Comparison of ENCODE assay signal across 39 cellular contexts in genomic region chr2:209344349-209344748, GRCh38.
"Had no signal": no experiment of that assay in that cellular context is flagged by ENCODE, and none has a peak within 500 bp of the region (broad histone marks: within the 10 kb centered on the region; RNA-seq: fewer than 3 reads in every experiment).

No MANE protein-coding gene starts in this region.

- H3K4me1 ChIP-seq: adrenal gland, ascending aorta, body of pancreas, breast epithelium had no signal

- H3K27me3 Mint-ChIP-seq: activated naive CD4-positive, alpha-beta T cell treated with anti-CD3 and anti-CD28 coated beads, Interleukin-2, amount 10 ng/mL, durations not matched to agents 7 days and 5 days; activated T-helper 17 cell treated with anti-CD3 and anti-CD28 coated beads, Interleukin-2, amount 50 U/mL, for 72 hours; brain; central memory CD8-positive, alpha-beta T cell had no signal

- H3K4me3 ChIP-seq: adrenal gland, ascending aorta, body of pancreas, breast epithelium, cardiac muscle cell had no signal

- H3K4me1 Mint-ChIP-seq: activated naive CD4-positive, alpha-beta T cell treated with anti-CD3 and anti-CD28 coated beads, Interleukin-2, amount 10 ng/mL, durations not matched to agents 7 days and 5 days; activated naive CD4-positive, alpha-beta T cell treated with anti-CD3 and anti-CD28 coated beads, Interleukin-2, amount 50 U/mL, for 24 hours; activated naive CD8-positive, alpha-beta T cell treated with anti-CD3 and anti-CD28 coated beads for 36 hours; activated naive CD8-positive, alpha-beta T cell treated with anti-CD3 and anti-CD28 coated beads, Interleukin-2, amount 10 ng/mL, durations not matched to agents 7 days and 5 days; activated naive CD8-positive, alpha-beta T cell treated with anti-CD3 and anti-CD28 coated beads, Interleukin-2, amount 50 U/mL, for 24 hours; activated T-helper 17 cell treated with anti-CD3 and anti-CD28 coated beads, Interleukin-2, amount 50 U/mL, for 72 hours; central memory CD8-positive, alpha-beta T cell had no signal

- ATAC-seq: activated naive CD4-positive, alpha-beta T cell treated with anti-CD3 and anti-CD28 coated beads, Interleukin-2, amount 50 U/mL, for 72 hours; activated naive CD8-positive, alpha-beta T cell treated with anti-CD3 and anti-CD28 coated beads, Interleukin-2, amount 50 U/mL, for 24 hours; activated T-cell treated with anti-CD3 and anti-CD28 coated beads, Interleukin-2, amount 50 U/mL, for 4 hours; activated T-helper 17 cell treated with anti-CD3 and anti-CD28 coated beads, Interleukin-2, amount 50 U/mL, for 72 hours; body of pancreas had no signal

- H3K9me3 ChIP-seq: adrenal gland, ascending aorta, body of pancreas, breast epithelium had no signal

- FAIRE-seq: astrocyte, bronchial epithelial cell, colon had no signal

- H3K36me3 Mint-ChIP-seq: activated naive CD4-positive, alpha-beta T cell treated with anti-CD3 and anti-CD28 coated beads, Interleukin-2, amount 10 ng/mL, durations not matched to agents 7 days and 5 days; activated naive CD4-positive, alpha-beta T cell treated with anti-CD3 and anti-CD28 coated beads, Interleukin-2, amount 50 U/mL, for 24 hours; activated naive CD4-positive, alpha-beta T cell treated with anti-CD3 and anti-CD28 coated beads, Interleukin-2, amount 50 U/mL, for 72 hours; activated naive CD8-positive, alpha-beta T cell; activated naive CD8-positive, alpha-beta T cell treated with anti-CD3 and anti-CD28 coated beads for 36 hours; activated naive CD8-positive, alpha-beta T cell treated with anti-CD3 and anti-CD28 coated beads, Interleukin-2, amount 10 ng/mL, durations not matched to agents 7 days and 5 days; brain had no signal

- H3K9me3 Mint-ChIP-seq: activated naive CD4-positive, alpha-beta T cell treated with anti-CD3 and anti-CD28 coated beads for 36 hours; activated naive CD4-positive, alpha-beta T cell treated with anti-CD3 and anti-CD28 coated beads, Interleukin-2, amount 10 ng/mL, durations not matched to agents 7 days and 5 days; activated naive CD4-positive, alpha-beta T cell treated with anti-CD3 and anti-CD28 coated beads, Interleukin-2, amount 50 U/mL, for 24 hours; activated naive CD4-positive, alpha-beta T cell treated with anti-CD3 and anti-CD28 coated beads, Interleukin-2, amount 50 U/mL, for 72 hours; activated naive CD8-positive, alpha-beta T cell treated with anti-CD3 and anti-CD28 coated beads for 36 hours; activated naive CD8-positive, alpha-beta T cell treated with anti-CD3 and anti-CD28 coated beads, Interleukin-2, amount 10 ng/mL, durations not matched to agents 7 days and 5 days; activated naive CD8-positive, alpha-beta T cell treated with anti-CD3 and anti-CD28 coated beads, Interleukin-2, amount 50 U/mL, for 24 hours; activated T-cell treated with anti-CD3 and anti-CD28 coated beads, Interleukin-2, amount 50 U/mL, for 24 hours; activated T-cell treated with anti-CD3 and anti-CD28 coated beads, Interleukin-2, amount 50 U/mL, for 4 hours; activated T-helper 1 cell treated with anti-CD3 and anti-CD28 coated beads, Interleukin-12 subunit alpha, Interleukin-12 subunit beta, Interleukin-2, Interleukin-4 antibody, amounts not matched to agents 30 ng/mL and 10 ng/mL and 1 ng/mL, durations not matched to agents 14 hours and 24 hours and 36 hours; activated T-helper 17 cell treated with anti-CD3 and anti-CD28 coated beads, Interleukin-2, amount 50 U/mL, for 72 hours; activated T-helper 2 cell treated with anti-CD3 and anti-CD28 coated beads, Interferon-gamma antibody, Interleukin-2, Interleukin-4, amounts not matched to agents 10 μg/mL and 5 μg/mL and 100 μg/mL, durations not matched to agents 14 hours and 24 hours and 36 hours had no signal

- H3K27ac ChIP-seq: adrenal gland, ascending aorta, body of pancreas, brain microvascular endothelial cell, breast epithelium, cardiac muscle cell had no signal

- DNase-seq: activated effector memory CD4-positive, alpha-beta T cell treated with anti-CD3 and anti-CD28 coated beads, Interleukin-2, amount 50 U/mL, for 16 hours; activated effector memory CD4-positive, alpha-beta T cell treated with Interleukin-2 at 50 U/mL for 16 hours; activated gamma-delta T cell; activated gamma-delta T cell treated with Interleukin-2 at 50 U/mL for 16 hours; activated naive CD4-positive, alpha-beta T cell; activated naive CD4-positive, alpha-beta T cell treated with anti-CD3 and anti-CD28 coated beads for 36 hours; activated naive CD4-positive, alpha-beta T cell treated with anti-CD3 and anti-CD28 coated beads, Interleukin-2, amount 10 ng/mL, durations not matched to agents 7 days and 5 days; activated naive CD4-positive, alpha-beta T cell treated with anti-CD3 and anti-CD28 coated beads, Interleukin-2, amount 50 U/mL, for 16 hours; activated naive CD4-positive, alpha-beta T cell treated with Interleukin-2 at 50 U/mL for 16 hours; activated naive CD8-positive, alpha-beta T cell treated with anti-CD3 and anti-CD28 coated beads for 36 hours; activated naive CD8-positive, alpha-beta T cell treated with anti-CD3 and anti-CD28 coated beads, Interleukin-2, amount 10 ng/mL, durations not matched to agents 7 days and 5 days; activated naive CD8-positive, alpha-beta T cell treated with anti-CD3 and anti-CD28 coated beads, Interleukin-2, amount 50 U/mL, for 24 hours; activated T-cell treated with anti-CD3 and anti-CD28 coated beads, Interleukin-2, amount 50 U/mL, for 24 hours; activated T-cell treated with anti-CD3 and anti-CD28 coated beads, Interleukin-2, amount 50 U/mL, for 4 hours; activated T-cell treated with anti-CD3 and anti-CD28 coated beads, Interleukin-2, amount 50 U/mL, for 48 hours; adrenal gland; amniotic stem cell; amygdala; anterior cingulate cortex; aorta; body of pancreas; brain microvascular endothelial cell; caudate nucleus; central memory CD4-positive, alpha-beta T cell; cerebellar nuclear complex had no signal

- H3K27me3 ChIP-seq: ascending aorta, body of pancreas, brain microvascular endothelial cell, breast epithelium, cardiac muscle cell had no signal

- H3K27ac Mint-ChIP-seq: activated naive CD4-positive, alpha-beta T cell treated with anti-CD3 and anti-CD28 coated beads for 36 hours; activated naive CD4-positive, alpha-beta T cell treated with anti-CD3 and anti-CD28 coated beads, Interleukin-2, amount 10 ng/mL, durations not matched to agents 7 days and 5 days; activated naive CD4-positive, alpha-beta T cell treated with anti-CD3 and anti-CD28 coated beads, Interleukin-2, amount 50 U/mL, for 24 hours; activated naive CD4-positive, alpha-beta T cell treated with anti-CD3 and anti-CD28 coated beads, Interleukin-2, amount 50 U/mL, for 72 hours; activated naive CD8-positive, alpha-beta T cell; activated naive CD8-positive, alpha-beta T cell treated with anti-CD3 and anti-CD28 coated beads for 36 hours; activated naive CD8-positive, alpha-beta T cell treated with anti-CD3 and anti-CD28 coated beads, Interleukin-2, amount 10 ng/mL, durations not matched to agents 7 days and 5 days; activated naive CD8-positive, alpha-beta T cell treated with anti-CD3 and anti-CD28 coated beads, Interleukin-2, amount 50 U/mL, for 24 hours; activated T-cell treated with anti-CD3 and anti-CD28 coated beads, Interleukin-2, amount 50 U/mL, for 24 hours; activated T-helper 1 cell treated with anti-CD3 and anti-CD28 coated beads, Interleukin-12 subunit alpha, Interleukin-12 subunit beta, Interleukin-2, Interleukin-4 antibody, amounts not matched to agents 30 ng/mL and 10 ng/mL and 1 ng/mL, durations not matched to agents 14 hours and 24 hours and 36 hours; activated T-helper 17 cell treated with anti-CD3 and anti-CD28 coated beads, Interleukin-2, amount 50 U/mL, for 72 hours; activated T-helper 2 cell treated with anti-CD3 and anti-CD28 coated beads, Interferon-gamma antibody, Interleukin-2, Interleukin-4, amounts not matched to agents 10 μg/mL and 5 μg/mL and 100 μg/mL, durations not matched to agents 14 hours and 24 hours and 36 hours; brain had no signal

- H3K4me3 Mint-ChIP-seq: activated naive CD4-positive, alpha-beta T cell treated with anti-CD3 and anti-CD28 coated beads for 36 hours; activated naive CD4-positive, alpha-beta T cell treated with anti-CD3 and anti-CD28 coated beads, Interleukin-2, amount 10 ng/mL, durations not matched to agents 7 days and 5 days; activated naive CD4-positive, alpha-beta T cell treated with anti-CD3 and anti-CD28 coated beads, Interleukin-2, amount 50 U/mL, for 24 hours; activated naive CD8-positive, alpha-beta T cell; activated naive CD8-positive, alpha-beta T cell treated with anti-CD3 and anti-CD28 coated beads for 36 hours; activated naive CD8-positive, alpha-beta T cell treated with anti-CD3 and anti-CD28 coated beads, Interleukin-2, amount 10 ng/mL, durations not matched to agents 7 days and 5 days; activated naive CD8-positive, alpha-beta T cell treated with anti-CD3 and anti-CD28 coated beads, Interleukin-2, amount 50 U/mL, for 24 hours; activated T-cell treated with anti-CD3 and anti-CD28 coated beads, Interleukin-2, amount 50 U/mL, for 24 hours; activated T-cell treated with anti-CD3 and anti-CD28 coated beads, Interleukin-2, amount 50 U/mL, for 4 hours; activated T-helper 1 cell treated with anti-CD3 and anti-CD28 coated beads, Interleukin-12 subunit alpha, Interleukin-12 subunit beta, Interleukin-2, Interleukin-4 antibody, amounts not matched to agents 30 ng/mL and 10 ng/mL and 1 ng/mL, durations not matched to agents 14 hours and 24 hours and 36 hours; activated T-helper 17 cell treated with anti-CD3 and anti-CD28 coated beads, Interleukin-2, amount 50 U/mL, for 72 hours; brain; central memory CD8-positive, alpha-beta T cell had no signal

- H3K36me3 ChIP-seq: adrenal gland, ascending aorta, brain microvascular endothelial cell, breast epithelium, cardiac muscle cell had no signal
